6 cellular contexts compared by ENCODE assay signal in the genomic region with DNA sequence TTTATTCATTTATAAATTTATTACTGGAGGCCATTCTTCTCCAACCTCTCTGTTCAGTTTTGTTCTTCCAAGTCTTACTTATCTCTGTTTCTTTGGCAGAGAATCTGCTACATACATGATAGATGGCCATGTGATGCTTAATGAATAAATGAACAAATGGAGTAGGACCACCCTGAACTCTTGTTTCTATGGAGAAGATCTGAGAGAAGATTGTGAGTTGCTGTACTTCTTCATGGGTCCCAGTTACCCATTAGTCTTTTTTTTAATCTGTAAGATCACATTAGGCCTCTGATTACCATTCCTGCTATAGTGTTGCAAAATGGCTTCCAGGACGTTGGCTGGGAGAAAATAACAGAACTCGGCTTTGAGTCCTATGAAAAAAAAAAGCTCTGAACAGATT.
"Had no signal": no experiment of that assay in that cellular context is flagged by ENCODE, and none has a peak within 500 bp of the region (broad histone marks: within the 10 kb centered on the region; RNA-seq: fewer than 3 reads in every experiment).

No MANE protein-coding gene starts in this region.

- H3K27ac Mint-ChIP-seq: GM23338, H9 had no signal

- ATAC-seq: GM23338, K562 had no signal

- H3K4me3 Mint-ChIP-seq: GM23338, H9 had no signal

- DNase-seq: H9, HCEC 1CT, IMR-90, KG1 had no signal
